ENCODE assay signal across 16 cellular contexts in the genomic region with DNA sequence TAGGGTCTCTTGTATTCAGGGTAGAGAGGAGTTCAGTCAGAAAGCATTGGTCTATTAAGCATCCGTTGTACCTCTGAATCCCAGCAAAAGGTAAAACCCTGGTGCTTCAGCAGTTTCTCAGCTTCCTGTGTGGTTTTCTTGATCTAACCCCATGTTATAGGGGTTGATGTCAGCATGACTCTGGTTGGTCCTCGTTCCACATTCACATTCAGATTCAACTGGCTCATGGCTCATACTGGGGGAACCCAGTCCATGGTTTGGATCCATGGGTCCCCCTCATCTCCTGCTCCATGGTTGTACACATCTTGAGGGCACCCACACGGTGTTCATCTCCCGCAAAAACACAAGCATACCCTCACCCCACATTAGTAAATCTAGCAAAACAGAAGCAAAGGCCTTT. TPM values are rescaled to one million over a fixed set of nuclear protein-coding genes. Genes with fewer than 3 reads are reported as not detected.
DNase-seq lines count a peak whose midpoint lies in the region; ATAC-seq and TF ChIP-seq lines count a peak whose summit lies in the region.
"Had no signal": no experiment of that assay in that cellular context is flagged by ENCODE, and none has a peak within 500 bp of the region (broad histone marks: within the 10 kb centered on the region; RNA-seq: fewer than 3 reads in every experiment).

No MANE protein-coding gene starts in this region.

- H3K27ac Mint-ChIP-seq in activated naive CD4-positive, alpha-beta T cell treated with anti-CD3 and anti-CD28 coated beads for 36 hours = no peak overlapping the region
- H3K27ac Mint-ChIP-seq in activated CD8-positive, alpha-beta T cell treated with anti-CD3 and anti-CD28 coated beads, Interleukin-2, amount 10 ng/mL, durations not matched to agents 7 days and 5 days = no peak overlapping the region
- H3K27ac Mint-ChIP-seq in progenitor cell of endocrine pancreas = peak overlapping the region; percentile 84
- H3K27ac Mint-ChIP-seq: CD4-positive, CD25-positive, alpha-beta regulatory T cell; HFFc6 had no signal

- peaks cover 11% of the 10 kb centered on the region for H3K9me3 Mint-ChIP-seq in activated naive CD4-positive, alpha-beta T cell treated with anti-CD3 and anti-CD28 coated beads for 36 hours
- H3K9me3 Mint-ChIP-seq in activated CD8-positive, alpha-beta T cell treated with anti-CD3 and anti-CD28 coated beads, Interleukin-2, amount 10 ng/mL, durations not matched to agents 7 days and 5 days (ENCODE audit: insufficient read depth) = peaks cover 24% of the 10 kb centered on the region
- peaks cover 47% of the 10 kb centered on the region for H3K9me3 Mint-ChIP-seq in progenitor cell of endocrine pancreas (ENCODE audit: low read depth)

- DNase-seq in activated naive CD4-positive, alpha-beta T cell treated with anti-CD3 and anti-CD28 coated beads for 36 hours = peak; percentile 24
- DNase-seq in activated naive CD4-positive, alpha-beta T cell (lab: John Stamatoyannopoulos, UW) = no peak
- peak; percentile 94 for DNase-seq in Jurkat, Clone E6-1 (ENCODE audit: low read depth, low spot score)
- peak; percentile 49 for DNase-seq in activated CD8-positive, alpha-beta T cell treated with anti-CD3 and anti-CD28 coated beads, Interleukin-2, amount 10 ng/mL, durations not matched to agents 7 days and 5 days
- DNase-seq in progenitor cell of endocrine pancreas (ENCODE audit: low spot score, unreplicated experiment) (no peak), posterior vena cava (ENCODE audit: low spot score) (no peak)
- DNase-seq: HFFc6, KG1, MG63, NCI-H1105, NCI-H187, PC-3 had no signal

- TF ChIP-seq CTCF in progenitor cell of endocrine pancreas (IDR thresholded peaks at IDR 0.05; ENCODE audit: unreplicated experiment) = no peak

- H3K36me3 Mint-ChIP-seq in activated naive CD4-positive, alpha-beta T cell treated with anti-CD3 and anti-CD28 coated beads for 36 hours (ENCODE audit: low read depth) = no peaks in the 10 kb centered on the region
- no peaks in the 10 kb centered on the region for H3K36me3 Mint-ChIP-seq in activated CD8-positive, alpha-beta T cell treated with anti-CD3 and anti-CD28 coated beads, Interleukin-2, amount 10 ng/mL, durations not matched to agents 7 days and 5 days (ENCODE audit: low read depth)
- H3K36me3 Mint-ChIP-seq in progenitor cell of endocrine pancreas (ENCODE audit: insufficient read depth) = peaks cover 27% of the 10 kb centered on the region
- H3K36me3 Mint-ChIP-seq: CD4-positive, CD25-positive, alpha-beta regulatory T cell had no signal

- intact Hi-C loops in activated naive CD4-positive, alpha-beta T cell treated with anti-CD3 and anti-CD28 coated beads for 36 hours (cut with micrococcal nuclease) = no loop called here
- intact Hi-C loops in posterior vena cava (cut with DNase I) = no loop called here

- POLR2A ChIA-PET in activated CD8-positive, alpha-beta T cell treated with anti-CD3 and anti-CD28 coated beads, Interleukin-2, amount 10 ng/mL, durations not matched to agents 7 days and 5 days (lab: Charles Lee) = interaction anchor here (0.7 kb wide), 1 partner anchor 1526 kb away, joined by 3 read pairs; no protein-coding TSS in a partner anchor

- peaks cover 4% of the 10 kb centered on the region for H3K27me3 Mint-ChIP-seq in activated naive CD4-positive, alpha-beta T cell treated with anti-CD3 and anti-CD28 coated beads for 36 hours (ENCODE audit: low read depth)
- H3K27me3 Mint-ChIP-seq in activated CD8-positive, alpha-beta T cell treated with anti-CD3 and anti-CD28 coated beads, Interleukin-2, amount 10 ng/mL, durations not matched to agents 7 days and 5 days (ENCODE audit: low read depth) = peaks cover 10% of the 10 kb centered on the region
- H3K27me3 Mint-ChIP-seq in progenitor cell of endocrine pancreas = no peaks in the 10 kb centered on the region
- H3K27me3 Mint-ChIP-seq: CD4-positive, CD25-positive, alpha-beta regulatory T cell had no signal

- peaks cover 6% of the 10 kb centered on the region for H3K4me1 Mint-ChIP-seq in activated naive CD4-positive, alpha-beta T cell treated with anti-CD3 and anti-CD28 coated beads for 36 hours (ENCODE audit: low read depth)
- peaks cover 17% of the 10 kb centered on the region for H3K4me1 Mint-ChIP-seq in activated CD8-positive, alpha-beta T cell treated with anti-CD3 and anti-CD28 coated beads, Interleukin-2, amount 10 ng/mL, durations not matched to agents 7 days and 5 days (ENCODE audit: low read depth)
- H3K4me1 Mint-ChIP-seq in progenitor cell of endocrine pancreas (ENCODE audit: low read depth) = peaks cover 22% of the 10 kb centered on the region

- no peak overlapping the region for H3K4me3 ChIP-seq in Jurkat, Clone E6-1 (ENCODE audit: low read length)
- H3K4me3 ChIP-seq: MG63 had no signal

- H3K4me3 Mint-ChIP-seq in activated naive CD4-positive, alpha-beta T cell treated with anti-CD3 and anti-CD28 coated beads for 36 hours = no peak overlapping the region
- H3K4me3 Mint-ChIP-seq in activated CD8-positive, alpha-beta T cell treated with anti-CD3 and anti-CD28 coated beads, Interleukin-2, amount 10 ng/mL, durations not matched to agents 7 days and 5 days = no peak overlapping the region
- H3K4me3 Mint-ChIP-seq in progenitor cell of endocrine pancreas (ENCODE audit: low read depth) = no peak overlapping the region
- H3K4me3 Mint-ChIP-seq: CD4-positive, CD25-positive, alpha-beta regulatory T cell; HFFc6 had no signal

- CTCF ChIA-PET in activated naive CD4-positive, alpha-beta T cell treated with anti-CD3 and anti-CD28 coated beads for 36 hours (lab: Charles Lee) = no interaction called here
- CTCF ChIA-PET in activated CD8-positive, alpha-beta T cell treated with anti-CD3 and anti-CD28 coated beads, Interleukin-2, amount 10 ng/mL, durations not matched to agents 7 days and 5 days (lab: Charles Lee) = interaction anchor here (0.9 kb wide), 1 partner anchor 130 kb away, joined by 3 read pairs; no protein-coding TSS in a partner anchor

- ATAC-seq in activated CD8-positive, alpha-beta T cell treated with anti-CD3 and anti-CD28 coated beads, Interleukin-2, amount 10 ng/mL, durations not matched to agents 7 days and 5 days = peak; percentile 36
- ATAC-seq in GM21786 (IDR thresholded peaks at IDR 0.05; ENCODE audit: unreplicated experiment) = no peak
- ATAC-seq: PC-3 had no signal

RNA-seq across cellular contexts. Expression of a gene that starts 47.7 kb away (rescaled TPM):
- total RNA-seq in activated naive CD4-positive, alpha-beta T cell treated with anti-CD3 and anti-CD28 coated beads for 36 hours = under 1 TPM in 1 of 2 experiments, not detected in 1; 0.20 TPM
- not detected for polyA plus RNA-seq in Jurkat, Clone E6-1 (2012; ENCODE audit: insufficient read depth, insufficient read length)
- total RNA-seq in activated CD8-positive, alpha-beta T cell treated with anti-CD3 and anti-CD28 coated beads, Interleukin-2, amount 10 ng/mL, durations not matched to agents 7 days and 5 days = not detected
- total RNA-seq in progenitor cell of endocrine pancreas (0.53 and 0.69 TPM in 2 replicates), posterior vena cava (1 to 10 TPM; 1.1 to 2.0 TPM)
- total RNA-seq: Daoy, H4, HFFc6, PC-3 had no signal

Comparison
In these comparisons a context has a peak if more than half of its experiments do, and no peak if none do; other contexts are left out.
1. DNase-seq: peak in activated naive CD4-positive, alpha-beta T cell treated with anti-CD3 and anti-CD28 coated beads for 36 hours (single experiment), Jurkat, Clone E6-1 (single experiment) and activated CD8-positive, alpha-beta T cell treated with anti-CD3 and anti-CD28 coated beads, Interleukin-2, amount 10 ng/mL, durations not matched to agents 7 days and 5 days (single experiment); none in activated naive CD4-positive, alpha-beta T cell (0 of 4), progenitor cell of endocrine pancreas (single experiment) and posterior vena cava (single experiment).